In genomic region chr2:40721595-40721994, GRCh38 we compare ENCODE assay signal across 17 cellular contexts.
DNase-seq lines count a peak whose midpoint lies in the region; ATAC-seq and TF ChIP-seq lines count a peak whose summit lies in the region.
"Had no signal": no experiment of that assay in that cellular context is flagged by ENCODE, and none has a peak within 500 bp of the region (broad histone marks: within the 10 kb centered on the region; RNA-seq: fewer than 3 reads in every experiment).

No MANE protein-coding gene starts in this region.

- no peaks in the 10 kb centered on the region for H3K79me2 ChIP-seq in SK-N-SH (ENCODE audit: insufficient read depth)

- 18% methylated on average over 1 of the region's 1 CpG for WGBS in SK-N-SH (ENCODE audit: low lambda C conversion rate)
- 59 to 63% methylated on average over 1 of the region's 1 CpG for WGBS in transverse colon (ENCODE audit: low coverage in 1 of 2), 2 donors

- H3K4me3 ChIP-seq in SK-N-SH (ENCODE audit: low read depth in 2 of 2, low read length in 1 of 2) (no peak overlapping the region), transverse colon (no peak overlapping the region)
- H3K4me3 ChIP-seq: skin epidermis had no signal

- H3K36me3 Mint-ChIP-seq in immature natural killer cell: peaks cover 0 to 3% (median 0%) of the 10 kb centered on the region in 3 donors

- ATAC-seq in foreskin keratinocyte: peak; percentile 73
- no peak for ATAC-seq in GM19035 (IDR thresholded peaks at IDR 0.05; ENCODE audit: unreplicated experiment)
- ATAC-seq: activated naive CD8-positive, alpha-beta T cell treated with anti-CD3 and anti-CD28 coated beads, Interleukin-2, amount 50 U/mL, for 24 hours; T-helper 17 cell had no signal

- no peak overlapping the region for H3K27ac ChIP-seq in SK-N-SH (ENCODE audit: low read depth in 2 of 2, low read length in 1 of 2)
- H3K27ac ChIP-seq in foreskin keratinocyte: no peak overlapping the region
- peak overlapping the region in 1 of 4 donors; percentile 22 for H3K27ac ChIP-seq in transverse colon
- H3K27ac ChIP-seq: skin epidermis had no signal

- no peak overlapping the region for H3K9ac ChIP-seq in SK-N-SH

- POLR2A ChIA-PET in SK-N-SH (lab: Yijun Ruan, JAX): no interaction called here

- TF ChIP-seq CTCF in SK-N-SH (IDR thresholded peaks at IDR 0.05) (no peak), foreskin keratinocyte (conservative IDR thresholded peaks at IDR 0.05) (no peak), transverse colon (IDR thresholded peaks at IDR 0.05) (no peak)

- peak; percentile 6 for DNase-seq in ACHN
- DNase-seq in HCEC 1CT: peak; percentile 51
- no peak for DNase-seq in SK-N-SH
- DNase-seq in foreskin keratinocyte: peak in 1 of 2 donors; percentile 64
- no peak for DNase-seq in D341Med (ENCODE audit: low spot score)
- no peak for DNase-seq in immature natural killer cell
- DNase-seq in transverse colon: no peak
- DNase-seq: activated CD4-positive, CD25-positive, alpha-beta regulatory T cell treated with anti-CD3 and anti-CD28 coated beads, Interleukin-2, amount 50 U/mL, for 72 hours; activated naive CD8-positive, alpha-beta T cell treated with anti-CD3 and anti-CD28 coated beads, Interleukin-2, amount 50 U/mL, for 24 hours; DMS79; mesendoderm; NCI-H1417; NCI-H510A treated with DMSO at 0.1 percent for 48 hours; T-helper 17 cell had no signal

- no peaks in the 10 kb centered on the region for H3K4me1 Mint-ChIP-seq in immature natural killer cell
- H3K4me1 Mint-ChIP-seq: activated naive CD8-positive, alpha-beta T cell treated with anti-CD3 and anti-CD28 coated beads, Interleukin-2, amount 50 U/mL, for 24 hours; T-helper 17 cell had no signal

- no peaks in the 10 kb centered on the region for H3K27me3 Mint-ChIP-seq in immature natural killer cell (ENCODE audit: low read depth in 3 of 3)
- H3K27me3 Mint-ChIP-seq: activated naive CD8-positive, alpha-beta T cell treated with anti-CD3 and anti-CD28 coated beads, Interleukin-2, amount 50 U/mL, for 24 hours; dendritic cell treated with granulocyte-macrophage colony-stimulating factor and Interleukin-4, amounts not matched to agents 40 ng/mL and 50 ng/mL, for 4 days; T-helper 17 cell had no signal

- no peaks in the 10 kb centered on the region for H3K27me3 ChIP-seq in SK-N-SH (ENCODE audit: insufficient read depth)
- H3K27me3 ChIP-seq in foreskin keratinocyte: no peaks in the 10 kb centered on the region
- H3K27me3 ChIP-seq in transverse colon: no peaks in the 10 kb centered on the region

- no peak overlapping the region for H2AFZ ChIP-seq in SK-N-SH (ENCODE audit: low read depth)

- no peak for TF ChIP-seq POLR2A in transverse colon (IDR thresholded peaks at IDR 0.05)

- H3K36me3 ChIP-seq in SK-N-SH (replicated peaks in 1 of 2; ENCODE audit: control insufficient read depth in 1 of 2, insufficient read depth in 2 of 2, low read length in 1 of 2) (no peaks in the 10 kb centered on the region), transverse colon (no peaks in the 10 kb centered on the region)

- no peak overlapping the region for H3K27ac Mint-ChIP-seq in immature natural killer cell
- H3K27ac Mint-ChIP-seq: activated naive CD8-positive, alpha-beta T cell treated with anti-CD3 and anti-CD28 coated beads, Interleukin-2, amount 50 U/mL, for 24 hours; dendritic cell treated with granulocyte-macrophage colony-stimulating factor and Interleukin-4, amounts not matched to agents 40 ng/mL and 50 ng/mL, for 4 days; T-helper 17 cell had no signal

- H3K9me2 ChIP-seq in SK-N-SH: no peaks in the 10 kb centered on the region

- H3K9me3 ChIP-seq in SK-N-SH (no peaks in the 10 kb centered on the region), transverse colon (no peaks in the 10 kb centered on the region)

- in situ Hi-C loops in ACHN (cut with HindIII; ENCODE audit: low pct_ligation_motif_present, low pct_unique_long_range_greater_than_20kb, low sequenced_read_pairs) (no loop called here), transverse colon (cut with MboI; ENCODE audit: low pct_ligation_motif_present in 1 of 4, low pct_unique_long_range_greater_than_20kb in 1 of 4, low sequenced_read_pairs in 3 of 4) (no loop called here)

- H3K9me3 Mint-ChIP-seq in immature natural killer cell: peaks cover 0 to 36% (median 5%) of the 10 kb centered on the region in 6 donors
- H3K9me3 Mint-ChIP-seq: activated naive CD8-positive, alpha-beta T cell treated with anti-CD3 and anti-CD28 coated beads, Interleukin-2, amount 50 U/mL, for 24 hours; dendritic cell treated with granulocyte-macrophage colony-stimulating factor and Interleukin-4, amounts not matched to agents 40 ng/mL and 50 ng/mL, for 4 days had no signal

- H3F3A ChIP-seq in SK-N-SH (replicated peaks; ENCODE audit: insufficient read depth): no peaks in the 10 kb centered on the region

- H3K4me2 ChIP-seq in SK-N-SH: no peak overlapping the region

- CTCF ChIA-PET in SK-N-SH (lab: Yijun Ruan, JAX): no interaction called here

- TF ChIP-seq RAD21 in SK-N-SH (IDR thresholded peaks at IDR 0.05; ENCODE audit: low read length): no peak

- intact Hi-C loops in transverse colon (cut with DNase I; ENCODE audit: low total_unique reads): no loop called here

- H3K4me3 Mint-ChIP-seq in immature natural killer cell: no peak overlapping the region
- H3K4me3 Mint-ChIP-seq: activated naive CD8-positive, alpha-beta T cell treated with anti-CD3 and anti-CD28 coated beads, Interleukin-2, amount 50 U/mL, for 24 hours; dendritic cell treated with granulocyte-macrophage colony-stimulating factor and Interleukin-4, amounts not matched to agents 40 ng/mL and 50 ng/mL, for 4 days; T-helper 17 cell had no signal

- H4K20me1 ChIP-seq in SK-N-SH (ENCODE audit: insufficient read depth): no peaks in the 10 kb centered on the region

- H3K4me1 ChIP-seq in SK-N-SH (ENCODE audit: control insufficient read depth in 1 of 2, insufficient read depth in 2 of 2, low read depth in 1 of 2, low read length in 1 of 2) (no peaks in the 10 kb centered on the region; a peak in 1 of 4 replicates), foreskin keratinocyte (peaks cover 8% of the 10 kb centered on the region), transverse colon (no peaks in the 10 kb centered on the region)

- TF ChIP-seq EP300 in SK-N-SH (IDR thresholded peaks at IDR 0.05; ENCODE audit: borderline replicate concordance in 1 of 2, low read depth in 1 of 2, low read length in 1 of 2) (no peak), transverse colon (IDR thresholded peaks at IDR 0.05; ENCODE audit: low read depth) (no peak)

TF ChIP-seq in SK-N-SH, 30 proteins besides CTCF, POLR2A, EP300 and RAD21:
- TF ChIP-seq JUND (IDR thresholded peaks at IDR 0.05): 0 out of 2 replicates have a peak, but pooled peaks have one; percentile 19
- no peak for TF ChIP-seq REST (IDR thresholded peaks at IDR 0.05; ENCODE audit: low read depth, low read length)
- TF ChIP-seq FOSL2 (IDR thresholded peaks at IDR 0.05; ENCODE audit: borderline replicate concordance, low read depth): peak; percentile 36; the same call in 1 of the 2 replicates

Comparison
In these comparisons a context has a peak if more than half of its experiments do, and no peak if none do; other contexts are left out.
1. DNase-seq: peak in ACHN (single experiment) and HCEC 1CT (single experiment); none in SK-N-SH (single experiment), D341Med (single experiment), immature natural killer cell (0 of 3) and transverse colon (single experiment).